ENCODE assay signal across 16 cellular contexts in the genomic region with DNA sequence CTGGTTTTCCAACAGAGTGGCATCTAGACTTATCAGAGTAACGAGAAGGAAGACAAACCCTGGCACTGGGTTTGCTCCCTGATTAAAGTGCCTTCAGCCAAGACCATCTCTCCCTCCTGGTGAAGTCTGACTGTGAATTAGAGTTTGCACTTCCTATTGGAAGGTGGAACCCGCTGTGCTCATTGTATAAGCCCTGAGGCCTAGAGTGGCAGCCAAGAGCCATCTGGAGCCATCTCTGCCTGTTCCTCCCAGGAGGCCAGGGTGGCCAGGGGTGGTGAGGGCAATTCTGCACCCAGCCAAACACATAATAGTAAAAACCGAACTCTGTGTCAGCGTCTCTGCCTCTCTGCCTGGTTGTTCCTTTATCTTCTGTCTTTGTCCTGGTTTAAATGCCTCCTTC. TPM values are rescaled to one million over a fixed set of nuclear protein-coding genes. Genes with fewer than 3 reads are reported as not detected.
"Had no signal": no experiment of that assay in that cellular context is flagged by ENCODE, and none has a peak within 500 bp of the region (broad histone marks: within the 10 kb centered on the region; RNA-seq: fewer than 3 reads in every experiment).

No MANE protein-coding gene starts in this region.

- ATAC-seq: activated T-cell treated with anti-CD3 and anti-CD28 coated beads, Interleukin-2, amount 50 U/mL, for 4 hours; left lung; naive thymus-derived CD8-positive, alpha-beta T cell; stimulated activated effector memory CD8-positive, alpha-beta T cell treated with anti-CD3 and anti-CD28 coated beads, Interleukin-12 subunit alpha, Interleukin-12 subunit beta, amount 100 ng/mL, for 72 hours had no signal

- H3K4me1 Mint-ChIP-seq: activated CD4-positive, alpha-beta memory T cell treated with anti-CD3 and anti-CD28 coated beads, Interleukin-2, amount 10 ng/mL, durations not matched to agents 7 days and 5 days; activated naive CD4-positive, alpha-beta T cell treated with anti-CD3 and anti-CD28 coated beads, Interleukin-2, amount 50 U/mL, for 24 hours; naive thymus-derived CD8-positive, alpha-beta T cell; stimulated activated effector memory CD8-positive, alpha-beta T cell treated with anti-CD3 and anti-CD28 coated beads, Interleukin-12 subunit alpha, Interleukin-12 subunit beta, amount 100 ng/mL, for 72 hours had no signal

- H3K27me3 Mint-ChIP-seq: activated naive CD4-positive, alpha-beta T cell treated with anti-CD3 and anti-CD28 coated beads, Interleukin-2, amount 50 U/mL, for 24 hours; naive thymus-derived CD8-positive, alpha-beta T cell had no signal

- H3K9me3 ChIP-seq: adrenal gland, esophagus muscularis mucosa, left lung, neutrophil, thyroid gland had no signal

- H3K4me3 ChIP-seq: adrenal gland, esophagus muscularis mucosa, hepatocyte, left lung, thyroid gland had no signal

- H3K9ac ChIP-seq: parathyroid adenoma had no signal

- H3K27ac Mint-ChIP-seq: activated CD4-positive, alpha-beta memory T cell treated with anti-CD3 and anti-CD28 coated beads, Interleukin-2, amount 10 ng/mL, durations not matched to agents 7 days and 5 days; activated naive CD4-positive, alpha-beta T cell treated with anti-CD3 and anti-CD28 coated beads, Interleukin-2, amount 50 U/mL, for 24 hours; stimulated activated effector memory CD8-positive, alpha-beta T cell treated with anti-CD3 and anti-CD28 coated beads, Interleukin-12 subunit alpha, Interleukin-12 subunit beta, amount 100 ng/mL, for 72 hours had no signal

- H3K36me3 ChIP-seq: adrenal gland, esophagus muscularis mucosa, left lung, neutrophil, thyroid gland, WERI-Rb-1 had no signal

- H3K4me2 ChIP-seq: hepatocyte had no signal

- H2AFZ ChIP-seq: hepatocyte, parathyroid adenoma had no signal

- H3K27me3 ChIP-seq: adrenal gland, esophagus muscularis mucosa, hepatocyte, left lung, neutrophil, thyroid gland had no signal

- H3K79me2 ChIP-seq: hepatocyte, parathyroid adenoma had no signal

- H3K4me3 Mint-ChIP-seq: activated CD4-positive, alpha-beta memory T cell treated with anti-CD3 and anti-CD28 coated beads, Interleukin-2, amount 10 ng/mL, durations not matched to agents 7 days and 5 days; activated naive CD4-positive, alpha-beta T cell treated with anti-CD3 and anti-CD28 coated beads, Interleukin-2, amount 50 U/mL, for 24 hours; activated T-cell treated with anti-CD3 and anti-CD28 coated beads, Interleukin-2, amount 50 U/mL, for 4 hours; naive thymus-derived CD8-positive, alpha-beta T cell; stimulated activated effector memory CD8-positive, alpha-beta T cell treated with anti-CD3 and anti-CD28 coated beads, Interleukin-12 subunit alpha, Interleukin-12 subunit beta, amount 100 ng/mL, for 72 hours had no signal

- H3K9me3 Mint-ChIP-seq: activated CD4-positive, alpha-beta memory T cell treated with anti-CD3 and anti-CD28 coated beads, Interleukin-2, amount 10 ng/mL, durations not matched to agents 7 days and 5 days; activated naive CD4-positive, alpha-beta T cell treated with anti-CD3 and anti-CD28 coated beads, Interleukin-2, amount 50 U/mL, for 24 hours; stimulated activated effector memory CD8-positive, alpha-beta T cell treated with anti-CD3 and anti-CD28 coated beads, Interleukin-12 subunit alpha, Interleukin-12 subunit beta, amount 100 ng/mL, for 72 hours had no signal

- DNase-seq: activated CD4-positive, alpha-beta memory T cell treated with anti-CD3 and anti-CD28 coated beads, Interleukin-2, amount 10 ng/mL, durations not matched to agents 7 days and 5 days; activated CD4-positive, alpha-beta T cell treated with anti-CD3 and anti-CD28 coated beads for 4 hours; activated effector memory CD4-positive, alpha-beta T cell treated with Interleukin-2 at 50 U/mL for 16 hours; activated T-cell treated with anti-CD3 and anti-CD28 coated beads, Interleukin-2, amount 50 U/mL, for 4 hours; adrenal gland; kidney; left lung; naive thymus-derived CD8-positive, alpha-beta T cell; thyroid gland; WERI-Rb-1 had no signal

- H3K36me3 Mint-ChIP-seq: activated naive CD4-positive, alpha-beta T cell treated with anti-CD3 and anti-CD28 coated beads, Interleukin-2, amount 50 U/mL, for 24 hours; naive thymus-derived CD8-positive, alpha-beta T cell; stimulated activated effector memory CD8-positive, alpha-beta T cell treated with anti-CD3 and anti-CD28 coated beads, Interleukin-12 subunit alpha, Interleukin-12 subunit beta, amount 100 ng/mL, for 72 hours had no signal

- H3K4me1 ChIP-seq: adrenal gland, esophagus muscularis mucosa, left lung, parathyroid adenoma, thyroid gland had no signal

- H3K27ac ChIP-seq: adrenal gland, esophagus muscularis mucosa, hepatocyte, left lung, neutrophil, parathyroid adenoma, thyroid gland, WERI-Rb-1 had no signal

RNA-seq across cellular contexts. Expression of a gene that starts 25.0 kb away (rescaled TPM):
- total RNA-seq: activated CD4-positive, alpha-beta memory T cell treated with anti-CD3 and anti-CD28 coated beads, Interleukin-2, amount 10 ng/mL, durations not matched to agents 7 days and 5 days; activated T-cell treated with anti-CD3 and anti-CD28 coated beads, Interleukin-2, amount 50 U/mL, for 4 hours; naive thymus-derived CD8-positive, alpha-beta T cell had no signal
- polyA plus RNA-seq: naive thymus-derived CD8-positive, alpha-beta T cell had no signal

RNA-seq across cellular contexts. Expression of a gene that starts 25.0 kb away (rescaled TPM):
- total RNA-seq: activated CD4-positive, alpha-beta memory T cell treated with anti-CD3 and anti-CD28 coated beads, Interleukin-2, amount 10 ng/mL, durations not matched to agents 7 days and 5 days; activated T-cell treated with anti-CD3 and anti-CD28 coated beads, Interleukin-2, amount 50 U/mL, for 4 hours; adrenal gland; esophagus muscularis mucosa; kidney; naive thymus-derived CD8-positive, alpha-beta T cell; thyroid gland had no signal
- polyA plus RNA-seq: adrenal gland; hepatocyte; naive thymus-derived CD8-positive, alpha-beta T cell had no signal
